In the genomic region with DNA sequence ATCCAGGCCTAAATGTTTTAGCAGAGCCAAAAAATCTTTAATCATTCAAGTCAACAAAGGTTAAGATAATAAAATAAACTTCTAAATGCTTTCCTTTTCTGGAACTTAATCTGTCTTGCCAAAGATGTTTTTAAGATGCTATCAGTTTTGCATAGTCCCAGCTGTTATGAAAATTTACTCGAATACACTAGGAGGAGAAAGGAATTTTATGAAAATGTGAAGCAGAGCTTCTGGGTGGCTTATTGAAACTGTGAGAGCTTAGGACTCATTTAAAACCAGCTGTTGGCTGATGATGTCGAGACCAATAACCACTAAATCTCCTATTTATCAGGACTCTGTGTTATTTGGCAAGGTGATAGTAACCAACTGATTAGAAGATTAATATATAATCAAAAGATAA, we compare ENCODE assay signal across 24 cellular contexts.
"Had no signal": no experiment of that assay in that cellular context is flagged by ENCODE, and none has a peak within 500 bp of the region (broad histone marks: within the 10 kb centered on the region; RNA-seq: fewer than 3 reads in every experiment).

No MANE protein-coding gene starts in this region.

- ATAC-seq: activated CD4-positive, alpha-beta T cell treated with anti-CD3 and anti-CD28 coated beads for 36 hours; sciatic nerve; stimulated activated naive B cell treated with anti-CD40 and anti-IgM and Interleukin-4, amounts not matched to agents 10 μg/mL and 1 μg/mL and 100 μg/mL, for 72 hours had no signal

- H3K36me3 ChIP-seq: transverse colon had no signal

- H3K27me3 ChIP-seq: transverse colon had no signal

- H3K27me3 Mint-ChIP-seq: activated B cell treated with CpG ODN at 0.5 μM for 24 hours; activated CD4-positive, alpha-beta T cell treated with anti-CD3 and anti-CD28 coated beads for 36 hours; dendritic cell treated with granulocyte-macrophage colony-stimulating factor and Interleukin-4, amounts not matched to agents 40 ng/mL and 50 ng/mL, for 4 days had no signal

- H3K4me3 Mint-ChIP-seq: activated B cell treated with CpG ODN at 0.5 μM for 24 hours; activated CD4-positive, alpha-beta T cell treated with anti-CD3 and anti-CD28 coated beads for 36 hours; activated naive CD4-positive, alpha-beta T cell treated with anti-CD3 and anti-CD28 coated beads for 36 hours; brain; dendritic cell treated with granulocyte-macrophage colony-stimulating factor and Interleukin-4, amounts not matched to agents 40 ng/mL and 50 ng/mL, for 4 days; memory B cell; naive B cell; neural crest cell; stimulated activated naive B cell treated with anti-CD40 and anti-IgM and Interleukin-4, amounts not matched to agents 10 μg/mL and 1 μg/mL and 100 μg/mL, for 72 hours; T-helper 1 cell treated with Interleukin-12 subunit alpha and Interleukin-12 subunit beta and Interleukin-4 antibody, amounts not matched to agents 30 μg/mL and 1 μg/mL, for 36 hours had no signal

- H3K9me3 ChIP-seq: transverse colon had no signal

- DNase-seq: activated B cell treated with CpG ODN at 0.5 μM for 24 hours; activated CD4-positive, alpha-beta T cell treated with anti-CD3 and anti-CD28 coated beads for 36 hours; activated CD4-positive, alpha-beta T cell treated with anti-CD3 and anti-CD28 coated beads, Interleukin-2, amount 50 U/mL, for 4 hours; activated naive CD4-positive, alpha-beta T cell treated with anti-CD3 and anti-CD28 coated beads for 36 hours; activated T-cell treated with anti-CD3 and anti-CD28 coated beads, Interleukin-2, amount 50 U/mL, for 48 hours; anterior cingulate cortex; effector CD4-positive, alpha-beta T cell; erythroblast; foreskin melanocyte; hippocampal formation; naive B cell; occipital lobe; stimulated activated CD4-positive, alpha-beta T cell treated with anti-CD3 and anti-CD28 coated beads, Interleukin-2, amount 100 ng/mL, for 48 hours; stimulated activated CD8-positive, alpha-beta memory T cell treated with anti-CD3 and anti-CD28 coated beads, Interleukin-4, amount 100 ng/mL, for 48 hours; stimulated activated naive B cell treated with anti-CD40 and anti-IgM and Interleukin-4, amounts not matched to agents 10 μg/mL and 1 μg/mL and 100 μg/mL, for 72 hours; transverse colon had no signal

- H3K4me3 ChIP-seq: smooth muscle cell, transverse colon had no signal

- H3K27ac Mint-ChIP-seq: activated B cell treated with CpG ODN at 0.5 μM for 24 hours; activated CD4-positive, alpha-beta T cell treated with anti-CD3 and anti-CD28 coated beads for 36 hours; activated naive CD4-positive, alpha-beta T cell treated with anti-CD3 and anti-CD28 coated beads for 36 hours; brain; dendritic cell treated with granulocyte-macrophage colony-stimulating factor and Interleukin-4, amounts not matched to agents 40 ng/mL and 50 ng/mL, for 4 days; memory B cell; naive B cell; stimulated activated naive B cell treated with anti-CD40 and anti-IgM and Interleukin-4, amounts not matched to agents 10 μg/mL and 1 μg/mL and 100 μg/mL, for 72 hours; T-helper 1 cell treated with Interleukin-12 subunit alpha and Interleukin-12 subunit beta and Interleukin-4 antibody, amounts not matched to agents 30 μg/mL and 1 μg/mL, for 36 hours had no signal

- H3K27ac ChIP-seq: transverse colon had no signal

- H3K4me1 Mint-ChIP-seq: activated B cell treated with CpG ODN at 0.5 μM for 24 hours; activated CD4-positive, alpha-beta T cell treated with anti-CD3 and anti-CD28 coated beads for 36 hours; memory B cell; naive B cell; stimulated activated naive B cell treated with anti-CD40 and anti-IgM and Interleukin-4, amounts not matched to agents 10 μg/mL and 1 μg/mL and 100 μg/mL, for 72 hours had no signal

- H3K4me2 ChIP-seq: smooth muscle cell had no signal

- H3K9me3 Mint-ChIP-seq: activated B cell treated with CpG ODN at 0.5 μM for 24 hours; activated naive CD4-positive, alpha-beta T cell treated with anti-CD3 and anti-CD28 coated beads for 36 hours; brain had no signal

- H3K36me3 Mint-ChIP-seq: brain; memory B cell; naive B cell; stimulated activated naive B cell treated with anti-CD40 and anti-IgM and Interleukin-4, amounts not matched to agents 10 μg/mL and 1 μg/mL and 100 μg/mL, for 72 hours had no signal

- H3K4me1 ChIP-seq: transverse colon had no signal

- FAIRE-seq: urothelium cell line had no signal
